12 cellular contexts compared by ENCODE assay signal in genomic region chr5:72402959-72403628, GRCh38.
DNase-seq lines count a peak whose midpoint lies in the region; TF ChIP-seq lines count a peak whose summit lies in the region.
"Had no signal": no experiment of that assay in that cellular context is flagged by ENCODE, and none has a peak within 500 bp of the region (broad histone marks: within the 10 kb centered on the region; RNA-seq: fewer than 3 reads in every experiment).

No MANE protein-coding gene starts in this region.

- in situ Hi-C loops in astrocyte of the cerebellum (cut with HindIII; ENCODE audit: low sequenced_read_pairs): no loop called here

- no peaks in the 10 kb centered on the region for H3K4me1 ChIP-seq in cardiac muscle cell (ENCODE audit: low read depth)

- peaks cover 7% of the 10 kb centered on the region for H3K9me3 ChIP-seq in cardiac muscle cell (ENCODE audit: low read depth)

- DNase-seq in cardiac muscle cell (ENCODE audit: low read depth in 1 of 2, low spot score in 1 of 2) (no peak), cardiac septum (ENCODE audit: low spot score) (no peak), astrocyte of the cerebellum (ENCODE audit: low read depth) (no peak), iPS-NIHi7 (ENCODE audit: extremely low spot score) (peak; percentile 47), ureter (ENCODE audit: low spot score) (peak; percentile 45), foreskin melanocyte (no peak), NCI-H1092 treated with DMSO at 0.1 percent for 48 hours (lab: John Stamatoyannopoulos, UW) (no peak)
- DNase-seq in activated CD8-positive, alpha-beta memory T cell treated with anti-CD3 and anti-CD28 coated beads, Interleukin-2, amount 50 U/mL, for 4 hours: no peak
- DNase-seq: activated CD4-positive, alpha-beta memory T cell treated with anti-CD3 and anti-CD28 coated beads, Interleukin-2, amount 10 ng/mL, durations not matched to agents 7 days and 5 days; CD4-positive, CD25-positive, alpha-beta regulatory T cell; dorsolateral prefrontal cortex; NCI-H526 treated with DMSO at 0.1 percent for 48 hours had no signal

- no peaks in the 10 kb centered on the region for H3K36me3 ChIP-seq in cardiac muscle cell

- no peak overlapping the region for H3K4me3 ChIP-seq in cardiac muscle cell
- H3K4me3 ChIP-seq in astrocyte of the cerebellum (ENCODE audit: low read depth, low read length): no peak overlapping the region
- H3K4me3 ChIP-seq: dorsolateral prefrontal cortex had no signal

- no peak overlapping the region for H3K27ac ChIP-seq in cardiac muscle cell

- peak; percentile 47 for TF ChIP-seq CTCF in cardiac muscle cell (IDR thresholded peaks at IDR 0.05; ENCODE audit: low read depth, low read length)
- peak; percentile 39 for TF ChIP-seq CTCF in astrocyte of the cerebellum (IDR thresholded peaks at IDR 0.05; ENCODE audit: low read depth, low read length, missing control alignments)

- no peaks in the 10 kb centered on the region for H3K27me3 ChIP-seq in cardiac muscle cell
- H3K27me3 ChIP-seq: dorsolateral prefrontal cortex had no signal

- intact Hi-C loops in cardiac septum (cut with DNase I): no loop called here

Comparison
In these comparisons a context has a peak if more than half of its experiments do, and no peak if none do; other contexts are left out.
1. DNase-seq: peak in iPS-NIHi7 (single experiment) and ureter (single experiment); none in cardiac muscle cell (0 of 2), cardiac septum (single experiment), astrocyte of the cerebellum (single experiment), activated CD8-positive, alpha-beta memory T cell treated with anti-CD3 and anti-CD28 coated beads, Interleukin-2, amount 50 U/mL, for 4 hours (single experiment), foreskin melanocyte (single experiment) and NCI-H1092 treated with DMSO at 0.1 percent for 48 hours (single experiment).